Comparison of ENCODE assay signal across 21 cellular contexts in the genomic region with DNA sequence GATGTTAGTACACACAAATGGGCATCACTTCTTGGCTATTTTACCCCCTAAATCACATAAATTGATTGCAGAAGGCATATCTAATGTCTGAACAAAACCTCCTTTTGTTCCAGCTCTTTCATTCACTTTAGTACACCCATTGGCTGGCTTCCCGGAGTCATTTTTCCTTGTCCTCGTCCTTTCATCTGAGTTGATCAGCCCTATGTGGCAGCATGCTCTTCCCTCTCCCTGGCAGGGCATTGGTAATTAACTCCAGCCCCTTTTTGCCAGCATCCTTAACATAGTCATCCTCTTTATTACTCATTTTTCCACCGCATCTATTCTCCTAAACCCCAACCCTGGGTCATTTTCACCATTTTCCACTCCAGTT. TPM values are rescaled to one million over a fixed set of nuclear protein-coding genes. Genes with fewer than 3 reads are reported as not detected.
DNase-seq lines count a peak whose midpoint lies in the region; ATAC-seq, FAIRE-seq and TF ChIP-seq lines count a peak whose summit lies in the region.
"Had no signal": no experiment of that assay in that cellular context is flagged by ENCODE, and none has a peak within 500 bp of the region (broad histone marks: within the 10 kb centered on the region; RNA-seq: fewer than 3 reads in every experiment).

No MANE protein-coding gene starts in this region.

- H2AFZ ChIP-seq in GM23248 = no peak overlapping the region
- H2AFZ ChIP-seq: PC-9 had no signal

- 0 to 10% methylated on average over 2 to 3 of the region's 3 CpGs for WGBS in GM23248 (ENCODE audit: low coverage in 1 of 2, low lambda C conversion rate in 2 of 2, missing lambda C conversion rate in 2 of 2), 2 experiments

- no peaks in the 10 kb centered on the region for H3F3A ChIP-seq in GM23248 (ENCODE audit: insufficient read depth)

- in situ Hi-C loops in GM23248 (cut with MboI) = no loop called here

- H3K79me2 ChIP-seq in GM23248 (ENCODE audit: insufficient read depth) = no peaks in the 10 kb centered on the region

- TF ChIP-seq CTCF in colonic mucosa (IDR thresholded peaks at IDR 0.05) = no peak

- H4K20me1 ChIP-seq in GM23248 (ENCODE audit: insufficient read depth) = no peaks in the 10 kb centered on the region

- H3K27ac ChIP-seq in GM23248 = no peak overlapping the region
- H3K27ac ChIP-seq in colonic mucosa = peak overlapping the region; percentile 31
- H3K27ac ChIP-seq: epithelial cell of prostate, left lung, PC-9, SK-N-MC had no signal

- no peak overlapping the region for H3K4me3 ChIP-seq in GM23248
- H3K4me3 ChIP-seq in colonic mucosa = no peak overlapping the region
- H3K4me3 ChIP-seq: dorsolateral prefrontal cortex, GM12878, left lung, PC-9, SK-N-MC had no signal

- H3K9ac ChIP-seq in GM23248 (no peak overlapping the region), colonic mucosa (ENCODE audit: low read depth in 2 of 2, low read length in 2 of 2) (no peak overlapping the region)

- DNase-seq in GM23248 (peak; percentile 36), NCI-H2196 treated with DMSO at 0.1 percent for 48 hours (lab: John Stamatoyannopoulos, UW; ENCODE audit: unreplicated experiment) (peak; percentile 50), colonic mucosa (peak; percentile 88), putamen (ENCODE audit: low spot score) (peak; percentile 26), HT-29 (ENCODE audit: low spot score) (no peak), GM12891 (ENCODE audit: insufficient read length, low spot score) (no peak)
- DNase-seq: left lung, NCI-H146, NCI-H526, PC-9, right cardiac atrium had no signal

- no peak for TF ChIP-seq POLR2A in GM12891 (IDR thresholded peaks at IDR 0.05; ENCODE audit: low read depth, low read length)

- ATAC-seq in HG03457 (IDR thresholded peaks at IDR 0.05; ENCODE audit: unreplicated experiment) (no peak), HG02610 (IDR thresholded peaks at IDR 0.05; ENCODE audit: unreplicated experiment) (no peak)
- ATAC-seq: activated CD4-positive, CD25-positive, alpha-beta regulatory T cell treated with anti-CD3 and anti-CD28 coated beads, Interleukin-2, amount 50 U/mL, for 24 hours; GM12878; left lung; right cardiac atrium had no signal

- H3K36me3 ChIP-seq in GM23248 (ENCODE audit: low read depth) (no peaks in the 10 kb centered on the region), colonic mucosa (no peaks in the 10 kb centered on the region)
- H3K36me3 ChIP-seq: left lung had no signal

- H3K27me3 ChIP-seq in GM23248 (replicated peaks; ENCODE audit: insufficient read depth) (no peaks in the 10 kb centered on the region), colonic mucosa (no peaks in the 10 kb centered on the region)
- H3K27me3 ChIP-seq: dorsolateral prefrontal cortex, left lung had no signal

- FAIRE-seq in GM12891 (lab: Jason Lieb, UNC) = no peak
- FAIRE-seq: bronchial epithelial cell, G401.6, GM12878 had no signal

- no peaks in the 10 kb centered on the region for H3K4me1 ChIP-seq in GM23248 (ENCODE audit: insufficient read depth)
- H3K4me1 ChIP-seq in colonic mucosa = peaks cover 5% of the 10 kb centered on the region
- H3K4me1 ChIP-seq: left lung had no signal

- no peaks in the 10 kb centered on the region for H3K9me2 ChIP-seq in GM23248 (ENCODE audit: insufficient read depth)

- H3K9me3 ChIP-seq in GM23248 (ENCODE audit: low read depth) (no peaks in the 10 kb centered on the region), colonic mucosa (no peaks in the 10 kb centered on the region)
- H3K9me3 ChIP-seq: left lung had no signal

- H3K4me2 ChIP-seq in GM23248 (ENCODE audit: unreplicated experiment) = no peak overlapping the region
- H3K4me2 ChIP-seq: PC-9 had no signal

- intact Hi-C loops in colonic mucosa (cut with DNase I) = no loop called here

TF ChIP-seq in GM12891, 5 proteins besides CTCF, POLR2A, EP300 and RAD21:
- TF ChIP-seq TAF1 (IDR thresholded peaks at IDR 0.05; ENCODE audit: low read depth, low read length) (no peak), POLR2AphosphoS5 (IDR thresholded peaks at IDR 0.05; ENCODE audit: low read depth, low read length) (no peak), SPI1 (IDR thresholded peaks at IDR 0.05; ENCODE audit: low read depth, low read length) (no peak), PAX5 (IDR thresholded peaks at IDR 0.05; ENCODE audit: insufficient read depth, low read length, severe bottlenecking) (no peak), POU2F2 (IDR thresholded peaks at IDR 0.05; ENCODE audit: low read depth, low read length) (no peak)

RNA-seq across cellular contexts. Expression of a gene that starts 6.1 kb away (rescaled TPM):
- total RNA-seq in GM23248 (2014; rRNA removed; shearing (Covaris generic)) = not detected in 2 replicates
- not detected in 2 replicates for polyA plus RNA-seq in GM23248 (2016; fragmentation: Nextera tagmentation; extraction: Ambion mirVana)
- 10 to 100 TPM; 11.5 to 21.4 TPM for total RNA-seq in colonic mucosa
- total RNA-seq in HT-29 (2014; rRNA removed; shearing (Covaris generic)) = not detected in 2 replicates
- polyA plus RNA-seq in GM12891 (2012; ENCODE audit: low read depth, missing spikeins) = not detected
- total RNA-seq: bronchial epithelial cell, GM12878, PC-9 had no signal

RNA-seq across cellular contexts. Expression of a gene that starts 15.2 kb away (rescaled TPM):
- 35.7 and 39.3 TPM in 2 replicates for total RNA-seq in GM23248 (2014; rRNA removed; shearing (Covaris generic))
- polyA plus RNA-seq in GM23248 (2016; fragmentation: Nextera tagmentation; extraction: Ambion mirVana) = 15.1 and 16.9 TPM in 2 replicates
- 10 to 100 TPM; 24.5 to 36.5 TPM for total RNA-seq in colonic mucosa
- 6.5 and 6.7 TPM in 2 replicates for total RNA-seq in HT-29 (2014; rRNA removed; shearing (Covaris generic))
- 7.5 TPM for polyA plus RNA-seq in GM12891 (2012; ENCODE audit: low read depth, missing spikeins)

RNA-seq across cellular contexts. Expression of a gene that starts 58.0 kb away (rescaled TPM):
- total RNA-seq in GM23248 (2014; rRNA removed; shearing (Covaris generic)) = not detected in 2 replicates
- not detected in 2 replicates for polyA plus RNA-seq in GM23248 (2016; fragmentation: Nextera tagmentation; extraction: Ambion mirVana)
- not detected for total RNA-seq in colonic mucosa
- total RNA-seq in HT-29 (2014; rRNA removed; shearing (Covaris generic)) = not detected in 2 replicates
- not detected for polyA plus RNA-seq in GM12891 (2012; ENCODE audit: low read depth, missing spikeins)
- total RNA-seq: activated CD8-positive, alpha-beta memory T cell treated with anti-CD3 and anti-CD28 coated beads for 36 hours; GM12878; left lung; PC-9; right cardiac atrium had no signal
- polyA plus RNA-seq: GM12878, right cardiac atrium had no signal

Comparison
In these comparisons a context has a peak if more than half of its experiments do, and no peak if none do; other contexts are left out.
1. DNase-seq: peak in GM23248 (single experiment), NCI-H2196 treated with DMSO at 0.1 percent for 48 hours (single experiment), colonic mucosa (single experiment) and putamen (single experiment); none in HT-29 (single experiment) and GM12891 (single experiment).
2. RNA of a gene that starts 6.1 kb away (total RNA-seq): 11.5 to 21.4 TPM in colonic mucosa; not detected in GM23248 and not detected in HT-29; every median in the first group is over 10 times any median in the second.